ENCODE assay signal across 8 cellular contexts in genomic region chr1:121263807-121264244, GRCh38.
DNase-seq lines count a peak whose midpoint lies in the region; ATAC-seq lines count a peak whose summit lies in the region.
"Not testable (repeated sequence)": the region's sequence is repeated elsewhere in the genome, so short reads cannot be mapped to it uniquely, and the experiment has no call there.

No MANE protein-coding gene starts in this region.

- DNase-seq in T-cell: not testable (repeated sequence)
- DNase-seq in astrocyte of the hippocampus (ENCODE audit: low read depth, low spot score) (peak; percentile 5), iris pigment epithelial cell (ENCODE audit: low read depth) (peak; percentile 80)
- peak; percentile 43 for DNase-seq in stimulated activated naive B cell treated with anti-CD40 and anti-IgM and Interleukin-4, amounts not matched to agents 10 μg/mL and 1 μg/mL and 100 μg/mL, for 72 hours

- H3K36me3 Mint-ChIP-seq in T-cell; stimulated activated naive B cell treated with anti-CD40 and anti-IgM and Interleukin-4, amounts not matched to agents 10 μg/mL and 1 μg/mL and 100 μg/mL, for 72 hours: not testable (repeated sequence)

- CTCF ChIA-PET in T-cell (lab: Charles Lee): not testable (repeated sequence)

- POLR2A ChIA-PET in T-cell (lab: Charles Lee): not testable (repeated sequence)

- H3K9me3 Mint-ChIP-seq in T-cell; stimulated activated naive B cell treated with anti-CD40 and anti-IgM and Interleukin-4, amounts not matched to agents 10 μg/mL and 1 μg/mL and 100 μg/mL, for 72 hours: not testable (repeated sequence)

- ATAC-seq in GM18511 (IDR thresholded peaks at IDR 0.05; ENCODE audit: unreplicated experiment): peak; percentile 84
- peak; percentile 75 for ATAC-seq in GM21447 (IDR thresholded peaks at IDR 0.05; ENCODE audit: unreplicated experiment)
- peak; percentile 89 for ATAC-seq in HG02938 (IDR thresholded peaks at IDR 0.05; ENCODE audit: unreplicated experiment)
- peak; percentile 53 for ATAC-seq in HG03575 (IDR thresholded peaks at IDR 0.05; ENCODE audit: extremely low read depth, insufficient number of reproducible peaks, low FRiP score, unreplicated experiment)
- ATAC-seq in T-cell (replicated peaks in 1 of 4): peak in 3 of 4 experiments; percentile 24 to 52 (median 37)
- ATAC-seq in stimulated activated naive B cell treated with anti-CD40 and anti-IgM and Interleukin-4, amounts not matched to agents 10 μg/mL and 1 μg/mL and 100 μg/mL, for 72 hours (replicated peaks): peak; percentile 89 to 91

- not testable (repeated sequence) for H3K4me1 Mint-ChIP-seq in T-cell; stimulated activated naive B cell treated with anti-CD40 and anti-IgM and Interleukin-4, amounts not matched to agents 10 μg/mL and 1 μg/mL and 100 μg/mL, for 72 hours

- H3K27ac Mint-ChIP-seq in T-cell; stimulated activated naive B cell treated with anti-CD40 and anti-IgM and Interleukin-4, amounts not matched to agents 10 μg/mL and 1 μg/mL and 100 μg/mL, for 72 hours: not testable (repeated sequence)

- not testable (repeated sequence) for H3K27me3 Mint-ChIP-seq in T-cell; stimulated activated naive B cell treated with anti-CD40 and anti-IgM and Interleukin-4, amounts not matched to agents 10 μg/mL and 1 μg/mL and 100 μg/mL, for 72 hours

- not testable (repeated sequence) for H3K4me3 Mint-ChIP-seq in T-cell; stimulated activated naive B cell treated with anti-CD40 and anti-IgM and Interleukin-4, amounts not matched to agents 10 μg/mL and 1 μg/mL and 100 μg/mL, for 72 hours

Comparison
In these comparisons a context has a peak if more than half of its experiments do, and no peak if none do; other contexts are left out.
1. ATAC-seq: peak in every context shown above with its lines; median percentile 90 in stimulated activated naive B cell treated with anti-CD40 and anti-IgM and Interleukin-4, amounts not matched to agents 10 μg/mL and 1 μg/mL and 100 μg/mL, for 72 hours; 89 in HG02938; 84 in GM18511; 75 in GM21447; 53 in HG03575; 37 in T-cell.